Comparison of ENCODE assay signal across 24 cellular contexts in genomic region chr4:10490996-10491395, GRCh38.
"Had no signal": no experiment of that assay in that cellular context is flagged by ENCODE, and none has a peak within 500 bp of the region (broad histone marks: within the 10 kb centered on the region; RNA-seq: fewer than 3 reads in every experiment).

No MANE protein-coding gene starts in this region.

- H3K27ac ChIP-seq: colonic mucosa, epithelial cell of prostate, esophagus squamous epithelium, gastrocnemius medialis, heart right ventricle, left lung, lower lobe of right lung had no signal

- H3K27ac Mint-ChIP-seq: dendritic cell treated with granulocyte-macrophage colony-stimulating factor and Interleukin-4, amounts not matched to agents 40 ng/mL and 50 ng/mL, for 4 days; effector memory CD8-positive, alpha-beta T cell; endodermal cell had no signal

- DNase-seq: colonic mucosa; cortex of kidney; effector CD8-positive, alpha-beta T cell; effector memory CD8-positive, alpha-beta T cell; endodermal cell; erythroblast; esophagus squamous epithelium; foreskin fibroblast; foreskin melanocyte; gastrocnemius medialis; glutamatergic neuron; head of caudate nucleus; heart right ventricle; hippocampal formation; left cardiac atrium; left lung; left ventricle myocardium superior; lower lobe of right lung; mesenchymal stem cell; midbrain; naive thymus-derived CD4-positive, alpha-beta T cell had no signal

- H3K9me3 Mint-ChIP-seq: dendritic cell treated with granulocyte-macrophage colony-stimulating factor and Interleukin-4, amounts not matched to agents 40 ng/mL and 50 ng/mL, for 4 days; effector memory CD8-positive, alpha-beta T cell; endodermal cell; naive thymus-derived CD4-positive, alpha-beta T cell had no signal

- H3K4me3 Mint-ChIP-seq: dendritic cell treated with granulocyte-macrophage colony-stimulating factor and Interleukin-4, amounts not matched to agents 40 ng/mL and 50 ng/mL, for 4 days; effector memory CD8-positive, alpha-beta T cell; endodermal cell; naive thymus-derived CD4-positive, alpha-beta T cell had no signal

- H3K9me3 ChIP-seq: colonic mucosa, esophagus squamous epithelium, gastrocnemius medialis, heart right ventricle, left lung, lower lobe of right lung had no signal

- ATAC-seq: effector memory CD8-positive, alpha-beta T cell; esophagus mucosa; gastrocnemius medialis; heart right ventricle; left cardiac atrium; left lung; left ventricle myocardium superior; lower lobe of right lung; naive thymus-derived CD4-positive, alpha-beta T cell had no signal

- H3K36me3 Mint-ChIP-seq: naive thymus-derived CD4-positive, alpha-beta T cell had no signal

- H3K27me3 ChIP-seq: colonic mucosa, gastrocnemius medialis had no signal

- H3K4me1 ChIP-seq: colonic mucosa, esophagus squamous epithelium, gastrocnemius medialis, heart right ventricle, left lung, lower lobe of right lung had no signal

- H3K36me3 ChIP-seq: colonic mucosa, esophagus squamous epithelium, gastrocnemius medialis, heart right ventricle, left lung, lower lobe of right lung had no signal

- H3K4me3 ChIP-seq: colonic mucosa, esophagus squamous epithelium, gastrocnemius medialis, heart right ventricle, left lung, lower lobe of right lung had no signal
